Comparison of ENCODE assay signal across 1 cellular context in genomic region chr19:47225746-47226425, GRCh38.
A peak's percentile ranks its signal among the peaks of the same experiment; 100 is the strongest.
TF ChIP-seq lines count a peak whose summit lies in the region.

No MANE protein-coding gene starts in this region.

TF ChIP-seq in HepG2, 621 proteins besides CTCF, POLR2A, EP300 and RAD21 (continued from another document and continues in another):
- TF ChIP-seq KDM2A (CRISPR knock-in tag; IDR thresholded peaks at IDR 0.05; ENCODE audit: borderline replicate concordance, low read depth) (peak; percentile 83), ZNF772 (CRISPR knock-in tag; IDR thresholded peaks at IDR 0.05) (no peak), ZSCAN9 (CRISPR knock-in tag; IDR thresholded peaks at IDR 0.05; ENCODE audit: borderline replicate concordance) (peak; percentile 33; the same call in 1 of the 2 replicates), EEA1 (CRISPR knock-in tag; IDR thresholded peaks at IDR 0.05; ENCODE audit: borderline replicate concordance) (0 out of 2 replicates have a peak, but pooled peaks have one; percentile 53), HCFC1 (IDR thresholded peaks at IDR 0.05; ENCODE audit: low read depth, low read length) (peak; percentile 37), THAP9 (CRISPR knock-in tag; IDR thresholded peaks at IDR 0.05; ENCODE audit: borderline replicate concordance) (no peak), SRY (CRISPR knock-in tag; IDR thresholded peaks at IDR 0.05) (peak; percentile 94; the same call in 1 of the 2 replicates), NKX3-1 (CRISPR knock-in tag; IDR thresholded peaks at IDR 0.05) (0 out of 2 replicates have a peak, but pooled peaks have one; percentile 2), ZBTB10 (CRISPR knock-in tag; IDR thresholded peaks at IDR 0.05; ENCODE audit: borderline replicate concordance) (peak; percentile 48; the same call in 1 of the 2 replicates), MXD3 (CRISPR knock-in tag; IDR thresholded peaks at IDR 0.05) (peak; percentile 89), ZNF703 (CRISPR knock-in tag; IDR thresholded peaks at IDR 0.05; ENCODE audit: borderline replicate concordance) (0 out of 2 replicates have a peak, but pooled peaks have one; percentile 56), MED1 (CRISPR knock-in tag; IDR thresholded peaks at IDR 0.05) (peak; percentile 85), CREM (IDR thresholded peaks at IDR 0.05) (no peak), CREM (CRISPR knock-in tag; IDR thresholded peaks at IDR 0.05) (no peak), FOXO1 (CRISPR knock-in tag; IDR thresholded peaks at IDR 0.05) (peak; percentile 47; the same call in 1 of the 2 replicates), RFXAP (CRISPR knock-in tag; IDR thresholded peaks at IDR 0.05; ENCODE audit: borderline replicate concordance) (0 out of 2 replicates have a peak, but pooled peaks have one; percentile 18), NFKBIZ (CRISPR knock-in tag; IDR thresholded peaks at IDR 0.05) (no peak), PTBP1 (IDR thresholded peaks at IDR 0.05; ENCODE audit: low read depth, low read length, poor library complexity, severe bottlenecking) (no peak), HNRNPH1 (optimal IDR thresholded peaks at IDR 0.05; ENCODE audit: low read depth, low read length) (peak; percentile 14), ZNF329 (CRISPR knock-in tag; IDR thresholded peaks at IDR 0.05; ENCODE audit: low read depth) (peak; percentile 72; the same call in 1 of the 2 replicates), ZSCAN21 (CRISPR knock-in tag; IDR thresholded peaks at IDR 0.05; ENCODE audit: borderline replicate concordance) (peak; percentile 77; the same call in 1 of the 2 replicates), ZFX (CRISPR knock-in tag; IDR thresholded peaks at IDR 0.05; ENCODE audit: low read depth) (peak; percentile 75), ZNF777 (CRISPR knock-in tag; IDR thresholded peaks at IDR 0.05) (peak; percentile 50; the same call in 1 of the 2 replicates), CHD2 (IDR thresholded peaks at IDR 0.05; ENCODE audit: low read depth, low read length) (peak; percentile 81), ZNF33B (CRISPR knock-in tag; IDR thresholded peaks at IDR 0.05) (no peak), ZMYM3 (CRISPR knock-in tag; IDR thresholded peaks at IDR 0.05) (no peak), RBM22 (optimal IDR thresholded peaks at IDR 0.05; ENCODE audit: low read length) (no peak), NFYC (CRISPR knock-in tag; IDR thresholded peaks at IDR 0.05) (no peak), DNMT3B (CRISPR knock-in tag; conservative IDR thresholded peaks at IDR 0.05) (no peak), KLF12 (CRISPR knock-in tag; IDR thresholded peaks at IDR 0.05; ENCODE audit: borderline replicate concordance) (peak; percentile 75; the same call in 1 of the 2 replicates), ISL2 (CRISPR knock-in tag; IDR thresholded peaks at IDR 0.05) (peak; percentile 73), SALL2 (CRISPR knock-in tag; IDR thresholded peaks at IDR 0.05) (peak; percentile 89), ZNF18 (CRISPR knock-in tag; IDR thresholded peaks at IDR 0.05; ENCODE audit: insufficient replicate concordance) (peak; percentile 89)
- TF ChIP-seq, protein P1, sequence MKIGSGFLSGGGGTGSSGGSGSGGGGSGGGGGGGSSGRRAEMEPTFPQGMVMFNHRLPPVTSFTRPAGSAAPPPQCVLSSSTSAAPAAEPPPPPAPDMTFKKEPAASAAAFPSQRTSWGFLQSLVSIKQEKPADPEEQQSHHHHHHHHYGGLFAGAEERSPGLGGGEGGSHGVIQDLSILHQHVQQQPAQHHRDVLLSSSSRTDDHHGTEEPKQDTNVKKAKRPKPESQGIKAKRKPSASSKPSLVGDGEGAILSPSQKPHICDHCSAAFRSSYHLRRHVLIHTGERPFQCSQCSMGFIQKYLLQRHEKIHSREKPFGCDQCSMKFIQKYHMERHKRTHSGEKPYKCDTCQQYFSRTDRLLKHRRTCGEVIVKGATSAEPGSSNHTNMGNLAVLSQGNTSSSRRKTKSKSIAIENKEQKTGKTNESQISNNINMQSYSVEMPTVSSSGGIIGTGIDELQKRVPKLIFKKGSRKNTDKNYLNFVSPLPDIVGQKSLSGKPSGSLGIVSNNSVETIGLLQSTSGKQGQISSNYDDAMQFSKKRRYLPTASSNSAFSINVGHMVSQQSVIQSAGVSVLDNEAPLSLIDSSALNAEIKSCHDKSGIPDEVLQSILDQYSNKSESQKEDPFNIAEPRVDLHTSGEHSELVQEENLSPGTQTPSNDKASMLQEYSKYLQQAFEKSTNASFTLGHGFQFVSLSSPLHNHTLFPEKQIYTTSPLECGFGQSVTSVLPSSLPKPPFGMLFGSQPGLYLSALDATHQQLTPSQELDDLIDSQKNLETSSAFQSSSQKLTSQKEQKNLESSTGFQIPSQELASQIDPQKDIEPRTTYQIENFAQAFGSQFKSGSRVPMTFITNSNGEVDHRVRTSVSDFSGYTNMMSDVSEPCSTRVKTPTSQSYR (CRISPR knock-in tag; IDR thresholded peaks at IDR 0.05; ENCODE audit: borderline replicate concordance), result peak; percentile 38; the same call in 1 of the 2 replicates
- TF ChIP-seq, protein P2, sequence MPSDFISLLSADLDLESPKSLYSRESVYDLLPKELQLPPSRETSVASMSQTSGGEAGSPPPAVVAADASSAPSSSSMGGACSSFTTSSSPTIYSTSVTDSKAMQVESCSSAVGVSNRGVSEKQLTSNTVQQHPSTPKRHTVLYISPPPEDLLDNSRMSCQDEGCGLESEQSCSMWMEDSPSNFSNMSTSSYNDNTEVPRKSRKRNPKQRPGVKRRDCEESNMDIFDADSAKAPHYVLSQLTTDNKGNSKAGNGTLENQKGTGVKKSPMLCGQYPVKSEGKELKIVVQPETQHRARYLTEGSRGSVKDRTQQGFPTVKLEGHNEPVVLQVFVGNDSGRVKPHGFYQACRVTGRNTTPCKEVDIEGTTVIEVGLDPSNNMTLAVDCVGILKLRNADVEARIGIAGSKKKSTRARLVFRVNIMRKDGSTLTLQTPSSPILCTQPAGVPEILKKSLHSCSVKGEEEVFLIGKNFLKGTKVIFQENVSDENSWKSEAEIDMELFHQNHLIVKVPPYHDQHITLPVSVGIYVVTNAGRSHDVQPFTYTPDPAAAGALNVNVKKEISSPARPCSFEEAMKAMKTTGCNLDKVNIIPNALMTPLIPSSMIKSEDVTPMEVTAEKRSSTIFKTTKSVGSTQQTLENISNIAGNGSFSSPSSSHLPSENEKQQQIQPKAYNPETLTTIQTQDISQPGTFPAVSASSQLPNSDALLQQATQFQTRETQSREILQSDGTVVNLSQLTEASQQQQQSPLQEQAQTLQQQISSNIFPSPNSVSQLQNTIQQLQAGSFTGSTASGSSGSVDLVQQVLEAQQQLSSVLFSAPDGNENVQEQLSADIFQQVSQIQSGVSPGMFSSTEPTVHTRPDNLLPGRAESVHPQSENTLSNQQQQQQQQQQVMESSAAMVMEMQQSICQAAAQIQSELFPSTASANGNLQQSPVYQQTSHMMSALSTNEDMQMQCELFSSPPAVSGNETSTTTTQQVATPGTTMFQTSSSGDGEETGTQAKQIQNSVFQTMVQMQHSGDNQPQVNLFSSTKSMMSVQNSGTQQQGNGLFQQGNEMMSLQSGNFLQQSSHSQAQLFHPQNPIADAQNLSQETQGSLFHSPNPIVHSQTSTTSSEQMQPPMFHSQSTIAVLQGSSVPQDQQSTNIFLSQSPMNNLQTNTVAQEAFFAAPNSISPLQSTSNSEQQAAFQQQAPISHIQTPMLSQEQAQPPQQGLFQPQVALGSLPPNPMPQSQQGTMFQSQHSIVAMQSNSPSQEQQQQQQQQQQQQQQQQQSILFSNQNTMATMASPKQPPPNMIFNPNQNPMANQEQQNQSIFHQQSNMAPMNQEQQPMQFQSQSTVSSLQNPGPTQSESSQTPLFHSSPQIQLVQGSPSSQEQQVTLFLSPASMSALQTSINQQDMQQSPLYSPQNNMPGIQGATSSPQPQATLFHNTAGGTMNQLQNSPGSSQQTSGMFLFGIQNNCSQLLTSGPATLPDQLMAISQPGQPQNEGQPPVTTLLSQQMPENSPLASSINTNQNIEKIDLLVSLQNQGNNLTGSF (CRISPR knock-in tag; IDR thresholded peaks at IDR 0.05), result no peak
- TF ChIP-seq, protein P3, sequence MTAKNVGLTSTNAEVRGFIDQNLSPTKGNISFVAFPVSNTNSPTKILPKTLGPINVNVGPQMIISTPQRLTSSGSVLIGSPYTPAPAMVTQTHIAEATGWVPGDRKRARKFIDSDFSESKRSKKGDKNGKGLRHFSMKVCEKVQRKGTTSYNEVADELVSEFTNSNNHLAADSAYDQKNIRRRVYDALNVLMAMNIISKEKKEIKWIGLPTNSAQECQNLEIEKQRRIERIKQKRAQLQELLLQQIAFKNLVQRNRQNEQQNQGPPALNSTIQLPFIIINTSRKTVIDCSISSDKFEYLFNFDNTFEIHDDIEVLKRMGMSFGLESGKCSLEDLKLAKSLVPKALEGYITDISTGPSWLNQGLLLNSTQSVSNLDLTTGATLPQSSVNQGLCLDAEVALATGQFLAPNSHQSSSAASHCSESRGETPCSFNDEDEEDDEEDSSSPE (CRISPR knock-in tag; IDR thresholded peaks at IDR 0.05), result peak; percentile 73
- TF ChIP-seq, protein P4, sequence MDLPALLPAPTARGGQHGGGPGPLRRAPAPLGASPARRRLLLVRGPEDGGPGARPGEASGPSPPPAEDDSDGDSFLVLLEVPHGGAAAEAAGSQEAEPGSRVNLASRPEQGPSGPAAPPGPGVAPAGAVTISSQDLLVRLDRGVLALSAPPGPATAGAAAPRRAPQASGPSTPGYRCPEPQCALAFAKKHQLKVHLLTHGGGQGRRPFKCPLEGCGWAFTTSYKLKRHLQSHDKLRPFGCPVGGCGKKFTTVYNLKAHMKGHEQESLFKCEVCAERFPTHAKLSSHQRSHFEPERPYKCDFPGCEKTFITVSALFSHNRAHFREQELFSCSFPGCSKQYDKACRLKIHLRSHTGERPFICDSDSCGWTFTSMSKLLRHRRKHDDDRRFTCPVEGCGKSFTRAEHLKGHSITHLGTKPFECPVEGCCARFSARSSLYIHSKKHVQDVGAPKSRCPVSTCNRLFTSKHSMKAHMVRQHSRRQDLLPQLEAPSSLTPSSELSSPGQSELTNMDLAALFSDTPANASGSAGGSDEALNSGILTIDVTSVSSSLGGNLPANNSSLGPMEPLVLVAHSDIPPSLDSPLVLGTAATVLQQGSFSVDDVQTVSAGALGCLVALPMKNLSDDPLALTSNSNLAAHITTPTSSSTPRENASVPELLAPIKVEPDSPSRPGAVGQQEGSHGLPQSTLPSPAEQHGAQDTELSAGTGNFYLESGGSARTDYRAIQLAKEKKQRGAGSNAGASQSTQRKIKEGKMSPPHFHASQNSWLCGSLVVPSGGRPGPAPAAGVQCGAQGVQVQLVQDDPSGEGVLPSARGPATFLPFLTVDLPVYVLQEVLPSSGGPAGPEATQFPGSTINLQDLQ (CRISPR knock-in tag; IDR thresholded peaks at IDR 0.05), result peak; percentile 92
- TF ChIP-seq, protein P5, sequence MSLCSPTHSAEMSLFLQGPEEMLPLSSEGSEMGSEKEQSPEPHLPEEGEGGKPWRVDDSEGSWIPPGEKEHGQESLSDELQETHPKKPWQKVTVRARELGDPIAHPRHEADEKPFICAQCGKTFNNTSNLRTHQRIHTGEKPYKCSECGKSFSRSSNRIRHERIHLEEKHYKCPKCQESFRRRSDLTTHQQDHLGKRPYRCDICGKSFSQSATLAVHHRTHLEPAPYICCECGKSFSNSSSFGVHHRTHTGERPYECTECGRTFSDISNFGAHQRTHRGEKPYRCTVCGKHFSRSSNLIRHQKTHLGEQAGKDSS (CRISPR knock-in tag; IDR thresholded peaks at IDR 0.05; ENCODE audit: borderline replicate concordance, low read depth), result no peak
